In the genomic region with DNA sequence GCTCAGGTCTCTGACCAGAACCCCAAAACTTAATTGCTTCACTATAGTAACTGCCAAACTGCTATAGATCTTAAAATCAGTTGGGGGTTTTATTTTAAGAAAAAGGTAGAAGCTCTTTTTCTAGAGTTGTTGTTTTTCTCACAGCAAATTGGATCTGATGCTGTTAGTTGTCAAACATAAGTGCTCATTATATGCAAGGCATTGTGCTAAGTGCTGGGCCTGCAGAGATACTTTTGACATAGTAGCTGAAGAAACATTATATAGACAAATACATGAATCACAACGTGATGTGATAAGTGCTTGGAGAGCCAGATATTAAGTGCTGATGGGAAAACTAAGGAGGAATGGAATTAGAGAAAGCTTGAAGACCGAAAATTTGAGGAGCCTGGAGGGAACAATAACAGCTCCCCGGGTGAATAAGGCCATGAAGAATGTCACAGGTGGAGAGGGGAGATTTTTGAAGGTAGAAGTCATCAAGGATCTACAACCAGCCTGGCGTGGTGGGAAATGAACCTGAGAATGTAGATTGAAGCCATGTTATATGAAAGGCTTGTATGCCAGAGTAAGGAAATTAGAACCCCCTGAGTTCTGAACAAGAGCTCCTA, we compare ENCODE assay signal across 14 cellular contexts.
"Had no signal": no experiment of that assay in that cellular context is flagged by ENCODE, and none has a peak within 500 bp of the region (broad histone marks: within the 10 kb centered on the region; RNA-seq: fewer than 3 reads in every experiment).

No MANE protein-coding gene starts in this region.

- H3K36me3 Mint-ChIP-seq: activated naive CD8-positive, alpha-beta T cell treated with anti-CD3 and anti-CD28 coated beads for 36 hours; neural progenitor cell; stimulated activated effector memory CD8-positive, alpha-beta T cell treated with anti-CD3 and anti-CD28 coated beads, Interleukin-12 subunit alpha, Interleukin-12 subunit beta, amount 100 ng/mL, for 72 hours had no signal

- H3K4me1 Mint-ChIP-seq: stimulated activated effector memory CD8-positive, alpha-beta T cell treated with anti-CD3 and anti-CD28 coated beads, Interleukin-12 subunit alpha, Interleukin-12 subunit beta, amount 100 ng/mL, for 72 hours had no signal

- ATAC-seq: activated CD4-positive, CD25-positive, alpha-beta regulatory T cell treated with anti-CD3 and anti-CD28 coated beads, Interleukin-2, amount 50 U/mL, for 24 hours; esophagus mucosa; left ventricle myocardium superior; pancreas; stimulated activated effector memory CD8-positive, alpha-beta T cell treated with anti-CD3 and anti-CD28 coated beads, Interleukin-12 subunit alpha, Interleukin-12 subunit beta, amount 100 ng/mL, for 72 hours had no signal

- H3K9me3 ChIP-seq: pancreas, thyroid gland, vagina had no signal

- H3K27me3 Mint-ChIP-seq: activated naive CD8-positive, alpha-beta T cell treated with anti-CD3 and anti-CD28 coated beads for 36 hours had no signal

- H3K27ac Mint-ChIP-seq: activated naive CD8-positive, alpha-beta T cell treated with anti-CD3 and anti-CD28 coated beads for 36 hours; stimulated activated effector memory CD8-positive, alpha-beta T cell treated with anti-CD3 and anti-CD28 coated beads, Interleukin-12 subunit alpha, Interleukin-12 subunit beta, amount 100 ng/mL, for 72 hours; T-helper 2 cell treated with Interferon-gamma antibody and Interleukin-4, amounts not matched to agents 5 μg/mL and 100 μg/mL, for 36 hours had no signal

- H3K4me3 ChIP-seq: neural progenitor cell, pancreas, thyroid gland, vagina had no signal

- H3K27ac ChIP-seq: neural progenitor cell, pancreas, thyroid gland, vagina had no signal

- H3K9me3 Mint-ChIP-seq: stimulated activated effector memory CD8-positive, alpha-beta T cell treated with anti-CD3 and anti-CD28 coated beads, Interleukin-12 subunit alpha, Interleukin-12 subunit beta, amount 100 ng/mL, for 72 hours; T-helper 2 cell treated with Interferon-gamma antibody and Interleukin-4, amounts not matched to agents 5 μg/mL and 100 μg/mL, for 36 hours had no signal

- H3K27me3 ChIP-seq: neural progenitor cell, pancreas, thyroid gland, vagina had no signal

- DNase-seq: activated CD4-positive, alpha-beta T cell treated with anti-CD3 and anti-CD28 coated beads, Interleukin-2, amount 50 U/mL, for 4 hours; activated effector memory CD4-positive, alpha-beta T cell treated with anti-CD3 and anti-CD28 coated beads, Interleukin-2, amount 50 U/mL, for 16 hours; activated naive CD8-positive, alpha-beta T cell treated with anti-CD3 and anti-CD28 coated beads for 36 hours; activated T-cell treated with anti-CD3 and anti-CD28 coated beads, Interleukin-2, amount 50 U/mL, for 1 hour; left ventricle myocardium superior; pancreas; small intestine; thyroid gland had no signal

- H3K4me1 ChIP-seq: pancreas, thyroid gland, vagina had no signal

- H3K9ac ChIP-seq: neural progenitor cell had no signal

- H3K4me2 ChIP-seq: neural progenitor cell had no signal

- H2AFZ ChIP-seq: neural progenitor cell had no signal

- H3K4me3 Mint-ChIP-seq: activated naive CD8-positive, alpha-beta T cell treated with anti-CD3 and anti-CD28 coated beads for 36 hours; neural progenitor cell; stimulated activated effector memory CD8-positive, alpha-beta T cell treated with anti-CD3 and anti-CD28 coated beads, Interleukin-12 subunit alpha, Interleukin-12 subunit beta, amount 100 ng/mL, for 72 hours; T-helper 2 cell treated with Interferon-gamma antibody and Interleukin-4, amounts not matched to agents 5 μg/mL and 100 μg/mL, for 36 hours had no signal

- H3K36me3 ChIP-seq: neural progenitor cell, pancreas, thyroid gland, vagina had no signal
